ENCODE assay signal across 1 cellular context in the genomic region with DNA sequence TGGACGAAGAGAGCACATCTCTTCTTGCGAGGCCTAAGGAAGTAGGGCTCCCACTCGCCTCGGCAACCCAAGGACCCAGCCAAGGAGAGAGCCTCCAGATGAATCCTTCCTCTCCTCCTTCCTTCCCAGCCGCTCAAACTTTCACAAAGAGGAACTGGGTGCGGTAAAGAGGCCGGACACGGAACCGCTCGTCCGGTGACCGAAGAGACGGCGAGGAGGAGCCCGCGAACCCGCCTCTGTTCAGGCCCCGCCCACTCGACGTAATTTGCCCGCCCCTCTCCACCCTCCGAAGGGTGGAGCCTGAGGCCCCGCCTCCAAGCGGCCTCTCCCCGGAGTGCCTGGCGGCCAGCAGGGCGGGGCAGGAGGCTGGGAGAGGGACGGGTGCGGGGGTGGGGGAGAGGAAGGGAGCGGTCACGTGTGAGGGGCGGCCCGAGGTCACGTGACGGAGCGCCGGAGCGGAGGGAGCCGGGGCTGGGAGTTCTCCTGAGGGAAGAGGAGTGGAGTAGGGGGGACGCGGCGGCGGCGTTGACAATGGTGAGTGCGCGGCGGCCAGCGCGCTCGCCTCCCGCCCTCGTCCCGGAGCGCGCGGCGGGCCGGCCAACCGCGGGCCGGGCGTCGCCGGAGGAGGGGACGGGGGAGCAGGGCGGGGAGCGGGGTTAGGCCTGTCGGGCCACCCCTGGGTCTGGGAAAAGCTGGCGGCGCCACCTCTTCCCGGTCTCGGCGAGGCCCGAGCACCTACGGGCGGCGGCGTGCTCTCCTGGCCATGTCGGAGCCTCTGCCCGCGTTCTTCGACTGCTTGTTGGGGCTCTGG.
TF ChIP-seq lines count a peak whose summit lies in the region.

A gene (plus strand): TSS at position 432 of the 811 bp plus-strand sequence. CDS start 100 bp downstream, at position 532.

TF ChIP-seq in HepG2, 621 proteins besides CTCF, POLR2A, EP300 and RAD21 (continued from another document and continues in another):
- TF ChIP-seq, protein P1, sequence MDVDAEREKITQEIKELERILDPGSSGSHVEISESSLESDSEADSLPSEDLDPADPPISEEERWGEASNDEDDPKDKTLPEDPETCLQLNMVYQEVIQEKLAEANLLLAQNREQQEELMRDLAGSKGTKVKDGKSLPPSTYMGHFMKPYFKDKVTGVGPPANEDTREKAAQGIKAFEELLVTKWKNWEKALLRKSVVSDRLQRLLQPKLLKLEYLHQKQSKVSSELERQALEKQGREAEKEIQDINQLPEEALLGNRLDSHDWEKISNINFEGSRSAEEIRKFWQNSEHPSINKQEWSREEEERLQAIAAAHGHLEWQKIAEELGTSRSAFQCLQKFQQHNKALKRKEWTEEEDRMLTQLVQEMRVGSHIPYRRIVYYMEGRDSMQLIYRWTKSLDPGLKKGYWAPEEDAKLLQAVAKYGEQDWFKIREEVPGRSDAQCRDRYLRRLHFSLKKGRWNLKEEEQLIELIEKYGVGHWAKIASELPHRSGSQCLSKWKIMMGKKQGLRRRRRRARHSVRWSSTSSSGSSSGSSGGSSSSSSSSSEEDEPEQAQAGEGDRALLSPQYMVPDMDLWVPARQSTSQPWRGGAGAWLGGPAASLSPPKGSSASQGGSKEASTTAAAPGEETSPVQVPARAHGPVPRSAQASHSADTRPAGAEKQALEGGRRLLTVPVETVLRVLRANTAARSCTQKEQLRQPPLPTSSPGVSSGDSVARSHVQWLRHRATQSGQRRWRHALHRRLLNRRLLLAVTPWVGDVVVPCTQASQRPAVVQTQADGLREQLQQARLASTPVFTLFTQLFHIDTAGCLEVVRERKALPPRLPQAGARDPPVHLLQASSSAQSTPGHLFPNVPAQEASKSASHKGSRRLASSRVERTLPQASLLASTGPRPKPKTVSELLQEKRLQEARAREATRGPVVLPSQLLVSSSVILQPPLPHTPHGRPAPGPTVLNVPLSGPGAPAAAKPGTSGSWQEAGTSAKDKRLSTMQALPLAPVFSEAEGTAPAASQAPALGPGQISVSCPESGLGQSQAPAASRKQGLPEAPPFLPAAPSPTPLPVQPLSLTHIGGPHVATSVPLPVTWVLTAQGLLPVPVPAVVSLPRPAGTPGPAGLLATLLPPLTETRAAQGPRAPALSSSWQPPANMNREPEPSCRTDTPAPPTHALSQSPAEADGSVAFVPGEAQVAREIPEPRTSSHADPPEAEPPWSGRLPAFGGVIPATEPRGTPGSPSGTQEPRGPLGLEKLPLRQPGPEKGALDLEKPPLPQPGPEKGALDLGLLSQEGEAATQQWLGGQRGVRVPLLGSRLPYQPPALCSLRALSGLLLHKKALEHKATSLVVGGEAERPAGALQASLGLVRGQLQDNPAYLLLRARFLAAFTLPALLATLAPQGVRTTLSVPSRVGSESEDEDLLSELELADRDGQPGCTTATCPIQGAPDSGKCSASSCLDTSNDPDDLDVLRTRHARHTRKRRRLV (CRISPR knock-in tag; IDR thresholded peaks at IDR 0.05): no peak
- TF ChIP-seq, protein P2, sequence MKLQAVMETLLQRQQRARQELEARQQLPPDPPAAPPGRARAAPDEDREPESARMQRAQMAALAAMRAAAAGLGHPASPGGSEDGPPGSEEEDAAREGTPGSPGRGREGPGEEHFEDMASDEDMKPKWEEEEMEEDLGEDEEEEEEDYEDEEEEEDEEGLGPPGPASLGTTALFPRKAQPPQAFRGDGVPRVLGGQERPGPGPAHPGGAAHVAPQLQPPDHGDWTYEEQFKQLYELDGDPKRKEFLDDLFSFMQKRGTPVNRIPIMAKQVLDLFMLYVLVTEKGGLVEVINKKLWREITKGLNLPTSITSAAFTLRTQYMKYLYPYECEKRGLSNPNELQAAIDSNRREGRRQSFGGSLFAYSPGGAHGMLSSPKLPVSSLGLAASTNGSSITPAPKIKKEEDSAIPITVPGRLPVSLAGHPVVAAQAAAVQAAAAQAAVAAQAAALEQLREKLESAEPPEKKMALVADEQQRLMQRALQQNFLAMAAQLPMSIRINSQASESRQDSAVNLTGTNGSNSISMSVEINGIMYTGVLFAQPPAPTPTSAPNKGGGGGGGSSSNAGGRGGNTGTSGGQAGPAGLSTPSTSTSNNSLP (IDR thresholded peaks at IDR 0.05; ENCODE audit: low read depth, low read length): no peak
- TF ChIP-seq, protein P3, sequence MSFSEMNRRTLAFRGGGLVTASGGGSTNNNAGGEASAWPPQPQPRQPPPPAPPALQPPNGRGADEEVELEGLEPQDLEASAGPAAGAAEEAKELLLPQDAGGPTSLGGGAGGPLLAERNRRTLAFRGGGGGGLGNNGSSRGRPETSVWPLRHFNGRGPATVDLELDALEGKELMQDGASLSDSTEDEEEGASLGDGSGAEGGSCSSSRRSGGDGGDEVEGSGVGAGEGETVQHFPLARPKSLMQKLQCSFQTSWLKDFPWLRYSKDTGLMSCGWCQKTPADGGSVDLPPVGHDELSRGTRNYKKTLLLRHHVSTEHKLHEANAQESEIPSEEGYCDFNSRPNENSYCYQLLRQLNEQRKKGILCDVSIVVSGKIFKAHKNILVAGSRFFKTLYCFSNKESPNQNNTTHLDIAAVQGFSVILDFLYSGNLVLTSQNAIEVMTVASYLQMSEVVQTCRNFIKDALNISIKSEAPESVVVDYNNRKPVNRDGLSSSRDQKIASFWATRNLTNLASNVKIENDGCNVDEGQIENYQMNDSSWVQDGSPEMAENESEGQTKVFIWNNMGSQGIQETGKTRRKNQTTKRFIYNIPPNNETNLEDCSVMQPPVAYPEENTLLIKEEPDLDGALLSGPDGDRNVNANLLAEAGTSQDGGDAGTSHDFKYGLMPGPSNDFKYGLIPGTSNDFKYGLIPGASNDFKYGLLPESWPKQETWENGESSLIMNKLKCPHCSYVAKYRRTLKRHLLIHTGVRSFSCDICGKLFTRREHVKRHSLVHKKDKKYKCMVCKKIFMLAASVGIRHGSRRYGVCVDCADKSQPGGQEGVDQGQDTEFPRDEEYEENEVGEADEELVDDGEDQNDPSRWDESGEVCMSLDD (CRISPR knock-in tag; IDR thresholded peaks at IDR 0.05; ENCODE audit: borderline replicate concordance): 0 out of 2 replicates have a peak, but pooled peaks have one; percentile 34
- TF ChIP-seq ZNF329 (CRISPR knock-in tag; IDR thresholded peaks at IDR 0.05; ENCODE audit: low read depth) (0 out of 2 replicates have a peak, but pooled peaks have one; percentile 45), ZNF552 (CRISPR knock-in tag; IDR thresholded peaks at IDR 0.05; ENCODE audit: borderline replicate concordance) (no peak), AGO1 (IDR thresholded peaks at IDR 0.05; ENCODE audit: low read depth, low read length, poor library complexity, severe bottlenecking) (no peak), ZFY (CRISPR knock-in tag; IDR thresholded peaks at IDR 0.05) (peak; percentile 90), ZNF441 (CRISPR knock-in tag; IDR thresholded peaks at IDR 0.05; ENCODE audit: borderline replicate concordance) (peak; percentile 25; the same call in 1 of the 2 replicates), KDM5B (CRISPR knock-in tag; IDR thresholded peaks at IDR 0.05; ENCODE audit: borderline replicate concordance) (0 out of 2 replicates have a peak, but pooled peaks have one; percentile 49), ZNF589 (CRISPR knock-in tag; conservative IDR thresholded peaks at IDR 0.05) (no peak), ELF1 (CRISPR knock-in tag; IDR thresholded peaks at IDR 0.05) (peak; percentile 51; the same call in 1 of the 2 replicates)
- TF ChIP-seq, protein P4, sequence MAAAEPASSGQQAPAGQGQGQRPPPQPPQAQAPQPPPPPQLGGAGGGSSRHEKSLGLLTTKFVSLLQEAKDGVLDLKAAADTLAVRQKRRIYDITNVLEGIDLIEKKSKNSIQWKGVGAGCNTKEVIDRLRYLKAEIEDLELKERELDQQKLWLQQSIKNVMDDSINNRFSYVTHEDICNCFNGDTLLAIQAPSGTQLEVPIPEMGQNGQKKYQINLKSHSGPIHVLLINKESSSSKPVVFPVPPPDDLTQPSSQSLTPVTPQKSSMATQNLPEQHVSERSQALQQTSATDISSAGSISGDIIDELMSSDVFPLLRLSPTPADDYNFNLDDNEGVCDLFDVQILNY (CRISPR knock-in tag; conservative IDR thresholded peaks at IDR 0.05): no peak
- TF ChIP-seq, protein P5, sequence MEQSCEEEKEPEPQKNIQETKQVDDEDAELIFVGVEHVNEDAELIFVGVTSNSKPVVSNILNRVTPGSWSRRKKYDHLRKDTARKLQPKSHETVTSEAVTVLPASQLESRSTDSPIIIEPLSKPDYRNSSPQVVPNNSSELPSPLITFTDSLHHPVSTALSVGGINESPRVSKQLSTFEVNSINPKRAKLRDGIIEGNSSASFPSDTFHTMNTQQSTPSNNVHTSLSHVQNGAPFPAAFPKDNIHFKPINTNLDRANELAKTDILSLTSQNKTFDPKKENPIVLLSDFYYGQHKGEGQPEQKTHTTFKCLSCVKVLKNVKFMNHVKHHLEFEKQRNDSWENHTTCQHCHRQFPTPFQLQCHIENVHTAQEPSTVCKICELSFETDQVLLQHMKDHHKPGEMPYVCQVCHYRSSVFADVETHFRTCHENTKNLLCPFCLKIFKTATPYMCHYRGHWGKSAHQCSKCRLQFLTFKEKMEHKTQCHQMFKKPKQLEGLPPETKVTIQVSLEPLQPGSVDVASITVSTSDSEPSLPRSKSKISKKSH (CRISPR knock-in tag; IDR thresholded peaks at IDR 0.05; ENCODE audit: borderline replicate concordance): peak; percentile 64; the same call in 1 of the 2 replicates
- TF ChIP-seq, protein P6, sequence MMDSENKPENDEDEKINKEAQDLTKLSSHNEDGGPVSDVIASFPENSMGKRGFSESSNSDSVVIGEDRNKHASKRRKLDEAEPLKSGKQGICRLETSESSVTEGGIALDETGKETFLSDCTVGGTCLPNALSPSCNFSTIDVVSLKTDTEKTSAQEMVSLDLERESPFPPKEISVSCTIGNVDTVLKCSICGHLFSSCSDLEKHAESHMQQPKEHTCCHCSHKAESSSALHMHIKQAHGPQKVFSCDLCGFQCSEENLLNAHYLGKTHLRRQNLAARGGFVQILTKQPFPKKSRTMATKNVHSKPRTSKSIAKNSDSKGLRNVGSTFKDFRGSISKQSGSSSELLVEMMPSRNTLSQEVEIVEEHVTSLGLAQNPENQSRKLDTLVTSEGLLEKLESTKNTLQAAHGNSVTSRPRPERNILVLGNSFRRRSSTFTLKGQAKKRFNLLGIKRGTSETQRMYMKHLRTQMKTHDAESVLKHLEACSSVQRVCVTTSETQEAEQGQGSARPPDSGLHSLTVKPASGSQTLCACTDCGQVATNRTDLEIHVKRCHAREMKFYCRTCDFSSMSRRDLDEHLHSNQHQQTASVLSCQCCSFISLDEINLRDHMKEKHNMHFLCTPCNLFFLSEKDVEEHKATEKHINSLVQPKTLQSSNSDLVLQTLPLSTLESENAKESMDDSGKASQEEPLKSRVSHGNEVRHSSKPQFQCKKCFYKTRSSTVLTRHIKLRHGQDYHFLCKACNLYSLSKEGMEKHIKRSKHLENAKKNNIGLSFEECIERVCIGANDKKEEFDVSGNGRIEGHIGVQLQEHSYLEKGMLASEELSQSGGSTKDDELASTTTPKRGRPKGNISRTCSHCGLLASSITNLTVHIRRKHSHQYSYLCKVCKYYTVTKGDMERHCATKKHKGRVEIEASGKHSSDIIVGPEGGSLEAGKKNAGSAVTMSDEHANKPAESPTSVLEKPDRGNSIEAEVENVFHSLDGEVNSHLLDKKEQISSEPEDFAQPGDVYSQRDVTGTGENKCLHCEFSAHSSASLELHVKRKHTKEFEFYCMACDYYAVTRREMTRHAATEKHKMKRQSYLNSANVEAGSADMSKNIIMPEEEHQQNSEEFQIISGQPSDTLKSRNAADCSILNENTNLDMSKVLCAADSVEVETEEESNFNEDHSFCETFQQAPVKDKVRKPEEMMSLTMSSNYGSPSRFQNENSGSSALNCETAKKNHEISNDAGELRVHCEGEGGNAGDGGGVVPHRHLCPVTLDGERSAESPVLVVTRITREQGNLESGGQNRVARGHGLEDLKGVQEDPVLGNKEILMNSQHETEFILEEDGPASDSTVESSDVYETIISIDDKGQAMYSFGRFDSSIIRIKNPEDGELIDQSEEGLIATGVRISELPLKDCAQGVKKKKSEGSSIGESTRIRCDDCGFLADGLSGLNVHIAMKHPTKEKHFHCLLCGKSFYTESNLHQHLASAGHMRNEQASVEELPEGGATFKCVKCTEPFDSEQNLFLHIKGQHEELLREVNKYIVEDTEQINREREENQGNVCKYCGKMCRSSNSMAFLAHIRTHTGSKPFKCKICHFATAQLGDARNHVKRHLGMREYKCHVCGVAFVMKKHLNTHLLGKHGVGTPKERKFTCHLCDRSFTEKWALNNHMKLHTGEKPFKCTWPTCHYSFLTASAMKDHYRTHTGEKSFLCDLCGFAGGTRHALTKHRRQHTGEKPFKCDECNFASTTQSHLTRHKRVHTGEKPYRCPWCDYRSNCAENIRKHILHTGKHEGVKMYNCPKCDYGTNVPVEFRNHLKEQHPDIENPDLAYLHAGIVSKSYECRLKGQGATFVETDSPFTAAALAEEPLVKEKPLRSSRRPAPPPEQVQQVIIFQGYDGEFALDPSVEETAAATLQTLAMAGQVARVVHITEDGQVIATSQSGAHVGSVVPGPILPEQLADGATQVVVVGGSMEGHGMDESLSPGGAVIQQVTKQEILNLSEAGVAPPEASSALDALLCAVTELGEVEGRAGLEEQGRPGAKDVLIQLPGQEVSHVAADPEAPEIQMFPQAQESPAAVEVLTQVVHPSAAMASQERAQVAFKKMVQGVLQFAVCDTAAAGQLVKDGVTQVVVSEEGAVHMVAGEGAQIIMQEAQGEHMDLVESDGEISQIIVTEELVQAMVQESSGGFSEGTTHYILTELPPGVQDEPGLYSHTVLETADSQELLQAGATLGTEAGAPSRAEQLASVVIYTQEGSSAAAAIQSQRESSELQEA (CRISPR knock-in tag; IDR thresholded peaks at IDR 0.05; ENCODE audit: not compliant biosample characterization): no peak
- TF ChIP-seq, protein P7, sequence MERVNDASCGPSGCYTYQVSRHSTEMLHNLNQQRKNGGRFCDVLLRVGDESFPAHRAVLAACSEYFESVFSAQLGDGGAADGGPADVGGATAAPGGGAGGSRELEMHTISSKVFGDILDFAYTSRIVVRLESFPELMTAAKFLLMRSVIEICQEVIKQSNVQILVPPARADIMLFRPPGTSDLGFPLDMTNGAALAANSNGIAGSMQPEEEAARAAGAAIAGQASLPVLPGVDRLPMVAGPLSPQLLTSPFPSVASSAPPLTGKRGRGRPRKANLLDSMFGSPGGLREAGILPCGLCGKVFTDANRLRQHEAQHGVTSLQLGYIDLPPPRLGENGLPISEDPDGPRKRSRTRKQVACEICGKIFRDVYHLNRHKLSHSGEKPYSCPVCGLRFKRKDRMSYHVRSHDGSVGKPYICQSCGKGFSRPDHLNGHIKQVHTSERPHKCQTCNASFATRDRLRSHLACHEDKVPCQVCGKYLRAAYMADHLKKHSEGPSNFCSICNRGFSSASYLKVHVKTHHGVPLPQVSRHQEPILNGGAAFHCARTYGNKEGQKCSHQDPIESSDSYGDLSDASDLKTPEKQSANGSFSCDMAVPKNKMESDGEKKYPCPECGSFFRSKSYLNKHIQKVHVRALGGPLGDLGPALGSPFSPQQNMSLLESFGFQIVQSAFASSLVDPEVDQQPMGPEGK (CRISPR knock-in tag; IDR thresholded peaks at IDR 0.05): peak; percentile 73; the same call in 1 of the 2 replicates
- TF ChIP-seq, protein P8, sequence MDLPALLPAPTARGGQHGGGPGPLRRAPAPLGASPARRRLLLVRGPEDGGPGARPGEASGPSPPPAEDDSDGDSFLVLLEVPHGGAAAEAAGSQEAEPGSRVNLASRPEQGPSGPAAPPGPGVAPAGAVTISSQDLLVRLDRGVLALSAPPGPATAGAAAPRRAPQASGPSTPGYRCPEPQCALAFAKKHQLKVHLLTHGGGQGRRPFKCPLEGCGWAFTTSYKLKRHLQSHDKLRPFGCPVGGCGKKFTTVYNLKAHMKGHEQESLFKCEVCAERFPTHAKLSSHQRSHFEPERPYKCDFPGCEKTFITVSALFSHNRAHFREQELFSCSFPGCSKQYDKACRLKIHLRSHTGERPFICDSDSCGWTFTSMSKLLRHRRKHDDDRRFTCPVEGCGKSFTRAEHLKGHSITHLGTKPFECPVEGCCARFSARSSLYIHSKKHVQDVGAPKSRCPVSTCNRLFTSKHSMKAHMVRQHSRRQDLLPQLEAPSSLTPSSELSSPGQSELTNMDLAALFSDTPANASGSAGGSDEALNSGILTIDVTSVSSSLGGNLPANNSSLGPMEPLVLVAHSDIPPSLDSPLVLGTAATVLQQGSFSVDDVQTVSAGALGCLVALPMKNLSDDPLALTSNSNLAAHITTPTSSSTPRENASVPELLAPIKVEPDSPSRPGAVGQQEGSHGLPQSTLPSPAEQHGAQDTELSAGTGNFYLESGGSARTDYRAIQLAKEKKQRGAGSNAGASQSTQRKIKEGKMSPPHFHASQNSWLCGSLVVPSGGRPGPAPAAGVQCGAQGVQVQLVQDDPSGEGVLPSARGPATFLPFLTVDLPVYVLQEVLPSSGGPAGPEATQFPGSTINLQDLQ (CRISPR knock-in tag; IDR thresholded peaks at IDR 0.05): no peak
